In genomic region chr1:228767636-228768344, GRCh38 we compare ENCODE assay signal across 1 cellular context.
TF ChIP-seq lines count a peak whose summit lies in the region.

No MANE protein-coding gene starts in this region.

TF ChIP-seq in GM23338, 12 proteins besides CTCF, POLR2A, EP300 and RAD21 (continued from another document):
- TF ChIP-seq, protein P1, sequence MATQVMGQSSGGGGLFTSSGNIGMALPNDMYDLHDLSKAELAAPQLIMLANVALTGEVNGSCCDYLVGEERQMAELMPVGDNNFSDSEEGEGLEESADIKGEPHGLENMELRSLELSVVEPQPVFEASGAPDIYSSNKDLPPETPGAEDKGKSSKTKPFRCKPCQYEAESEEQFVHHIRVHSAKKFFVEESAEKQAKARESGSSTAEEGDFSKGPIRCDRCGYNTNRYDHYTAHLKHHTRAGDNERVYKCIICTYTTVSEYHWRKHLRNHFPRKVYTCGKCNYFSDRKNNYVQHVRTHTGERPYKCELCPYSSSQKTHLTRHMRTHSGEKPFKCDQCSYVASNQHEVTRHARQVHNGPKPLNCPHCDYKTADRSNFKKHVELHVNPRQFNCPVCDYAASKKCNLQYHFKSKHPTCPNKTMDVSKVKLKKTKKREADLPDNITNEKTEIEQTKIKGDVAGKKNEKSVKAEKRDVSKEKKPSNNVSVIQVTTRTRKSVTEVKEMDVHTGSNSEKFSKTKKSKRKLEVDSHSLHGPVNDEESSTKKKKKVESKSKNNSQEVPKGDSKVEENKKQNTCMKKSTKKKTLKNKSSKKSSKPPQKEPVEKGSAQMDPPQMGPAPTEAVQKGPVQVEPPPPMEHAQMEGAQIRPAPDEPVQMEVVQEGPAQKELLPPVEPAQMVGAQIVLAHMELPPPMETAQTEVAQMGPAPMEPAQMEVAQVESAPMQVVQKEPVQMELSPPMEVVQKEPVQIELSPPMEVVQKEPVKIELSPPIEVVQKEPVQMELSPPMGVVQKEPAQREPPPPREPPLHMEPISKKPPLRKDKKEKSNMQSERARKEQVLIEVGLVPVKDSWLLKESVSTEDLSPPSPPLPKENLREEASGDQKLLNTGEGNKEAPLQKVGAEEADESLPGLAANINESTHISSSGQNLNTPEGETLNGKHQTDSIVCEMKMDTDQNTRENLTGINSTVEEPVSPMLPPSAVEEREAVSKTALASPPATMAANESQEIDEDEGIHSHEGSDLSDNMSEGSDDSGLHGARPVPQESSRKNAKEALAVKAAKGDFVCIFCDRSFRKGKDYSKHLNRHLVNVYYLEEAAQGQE (IDR thresholded peaks at IDR 0.05; ENCODE audit: unreplicated experiment), result no peak
- TF ChIP-seq NANOG (IDR thresholded peaks at IDR 0.05; ENCODE audit: borderline replicate concordance) (no peak), JUNB (IDR thresholded peaks at IDR 0.05; ENCODE audit: unreplicated experiment) (no peak), ZNF114 (CRISPR knock-in tag; IDR thresholded peaks at IDR 0.05) (no peak), STAT1 (IDR thresholded peaks at IDR 0.05; ENCODE audit: unreplicated experiment) (no peak), ETS1 (IDR thresholded peaks at IDR 0.05) (no peak), CREB1 (CRISPR knock-in tag; IDR thresholded peaks at IDR 0.05; ENCODE audit: low read depth) (no peak), EZH2phosphoT487 (IDR thresholded peaks at IDR 0.05; ENCODE audit: unreplicated experiment) (no peak), ZNF462 (CRISPR knock-in tag; IDR thresholded peaks at IDR 0.05) (no peak), POLR2AphosphoS5 (IDR thresholded peaks at IDR 0.05; ENCODE audit: low read depth) (no peak), EZH2 (IDR thresholded peaks at IDR 0.05; ENCODE audit: low read depth, unreplicated experiment) (no peak)
